ENCODE assay signal across 8 cellular contexts in the genomic region with DNA sequence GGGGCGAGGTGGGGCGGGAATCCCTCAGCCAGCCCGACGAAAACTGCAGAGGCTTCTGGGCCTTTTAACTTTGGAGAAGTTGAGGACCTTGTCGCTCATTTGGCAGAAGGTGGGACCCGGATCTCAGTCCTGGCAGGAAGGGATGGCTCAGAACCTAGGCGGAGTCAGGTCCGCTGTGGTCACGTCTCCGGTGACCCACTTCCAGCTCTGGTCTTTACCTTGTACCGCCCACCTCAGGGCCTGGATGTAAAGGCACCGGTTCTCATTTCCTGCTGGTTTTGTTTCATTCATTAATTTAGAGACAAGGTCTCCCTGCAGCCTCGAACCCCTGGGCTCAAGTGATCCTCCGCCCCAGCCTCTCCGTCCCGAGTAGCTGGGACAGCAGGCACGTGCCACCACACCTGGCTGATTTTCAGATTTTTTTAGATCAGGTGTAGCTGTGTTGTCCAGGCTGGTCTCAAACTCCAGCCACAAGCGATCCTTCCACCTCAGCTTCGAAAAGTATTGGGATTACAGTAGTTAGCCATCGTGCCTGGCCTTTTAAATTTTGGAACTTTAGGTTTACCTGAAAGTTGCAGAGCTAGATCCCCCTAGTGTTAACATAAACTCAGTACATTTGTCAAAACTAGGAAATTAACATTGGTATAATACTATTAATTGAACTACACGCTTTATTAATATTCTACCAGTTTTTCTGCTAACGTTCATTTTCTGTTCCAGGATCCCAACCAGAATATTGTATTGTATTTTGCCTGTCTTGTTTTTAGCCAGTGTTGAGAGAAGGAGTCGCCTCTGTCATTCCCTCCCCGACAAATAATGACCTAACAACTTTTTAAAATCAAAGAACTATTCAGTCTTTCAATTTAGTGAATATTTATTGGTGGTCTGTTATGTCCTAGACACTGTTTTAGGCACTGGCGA. TPM values are rescaled to one million over a fixed set of nuclear protein-coding genes. Genes with fewer than 3 reads are reported as not detected.
DNase-seq lines count a peak whose midpoint lies in the region; ATAC-seq, FAIRE-seq and TF ChIP-seq lines count a peak whose summit lies in the region.

No MANE protein-coding gene starts in this region.

- H3K4me1 ChIP-seq in ES-I3 (ENCODE audit: insufficient read depth, low read length) (peaks cover 8% of the 10 kb centered on the region; the same call in 1 of the 2 replicates), GM12878 (ENCODE audit: control insufficient read depth, insufficient read depth, low read length) (peaks cover 18% of the 10 kb centered on the region), iPS-20b (ENCODE audit: insufficient read depth, low read length) (peaks cover 9% of the 10 kb centered on the region; the same call in 1 of the 2 replicates), spleen (peaks cover 8 to 61% (median 19%) of the 10 kb centered on the region in 6 donors)

- H2AFZ ChIP-seq in GM12878 (ENCODE audit: control insufficient read depth, low read depth, low read length) = peak overlapping the region; percentile 57

- ATAC-seq in GM21717 (IDR thresholded peaks at IDR 0.05; ENCODE audit: unreplicated experiment) (peak; percentile 50), GM12878 (peak; percentile 67)

- H3K79me2 ChIP-seq in GM12878 (ENCODE audit: control insufficient read depth, insufficient read depth, low read length) = peaks cover 13% of the 10 kb centered on the region

- H3K36me3 ChIP-seq in ES-I3 (ENCODE audit: insufficient read depth, low read length) (no peaks in the 10 kb centered on the region), GM12878 (ENCODE audit: control insufficient read depth in 2 of 2, insufficient read depth in 2 of 2, low read length in 1 of 2) (no peaks in the 10 kb centered on the region), iPS-20b (ENCODE audit: insufficient read depth, low read depth, low read length) (peaks cover 9% of the 10 kb centered on the region), spleen (peaks cover 0 to 4% (median 0%) of the 10 kb centered on the region in 6 donors)

- H3K27me3 Mint-ChIP-seq in IgD-negative memory B cell = no peaks in the 10 kb centered on the region

- H3K36me3 Mint-ChIP-seq in IgD-negative memory B cell = peaks cover 1% of the 10 kb centered on the region

- TF ChIP-seq CTCF in GM12878 (IDR thresholded peaks at IDR 0.05 in 2 of 3, conservative IDR thresholded peaks at IDR 0.05 in 1 of 3; ENCODE audit: control insufficient read depth in 2 of 3, extremely low read depth in 1 of 3, insufficient read depth in 1 of 3, low read depth in 3 of 3, low read length in 3 of 3) = peak; percentile 44 to 59 (median 54); a peak in 5 of 6 replicates
- TF ChIP-seq CTCF in spleen (IDR thresholded peaks at IDR 0.05 in 8 of 11, conservative IDR thresholded peaks at IDR 0.05 in 3 of 11) = peak in 9 of 11 experiments; percentile 3 to 52 (median 42)

- WGBS in GM12878 (ENCODE audit: insufficient coverage, insufficient replicate concordance, low lambda C conversion rate, missing lambda C conversion rate) = 8% methylated on average over 25 of the region's 25 CpGs
- 10 to 15% (median 11%) methylated on average over 17 to 25 of the region's 25 CpGs for WGBS in spleen, 5 donors

- peak overlapping the region; percentile 99 for H3K27ac Mint-ChIP-seq in IgD-negative memory B cell

- RAD21 ChIA-PET in GM12878 (lab: Charles Lee; ENCODE audit: unreplicated experiment) = interaction anchor here (0.7 to 4.0 kb wide), 22 partner anchors 8 to 150 kb away, joined by 3 to 82 read pairs (median 6); a partner anchor contains a TSS

- TSS peak; percentile 61 for BruUV-seq in GM12878 (replicated peaks; lab: Mats Ljungman, UMichigan)

- peak overlapping the region; percentile 90 to 98 (median 91) for H3K4me3 Mint-ChIP-seq in IgD-negative memory B cell

- CTCF ChIA-PET in GM12878 (lab: Yijun Ruan, JAX) = interaction anchor here (0.7 to 4.9 kb wide), 39 partner anchors 9 to 151 kb away, joined by 3 to 97 read pairs (median 5); a partner anchor contains a TSS

- H3K27me3 ChIP-seq in GM12878 (replicated peaks in 1 of 2; ENCODE audit: control insufficient read depth in 2 of 2, insufficient read depth in 2 of 2, low read length in 1 of 2) (no peaks in the 10 kb centered on the region), iPS-20b (ENCODE audit: insufficient read depth, low read length) (no peaks in the 10 kb centered on the region), spleen (replicated peaks in 1 of 7) (no peaks in the 10 kb centered on the region)

- in situ Hi-C loops in GM12878 (cut with MboI) = loop anchor here (25.0 kb wide), 1 partner anchor 1042 kb away; no protein-coding TSS in a partner anchor

- TF ChIP-seq RAD21 in GM12878 (IDR thresholded peaks at IDR 0.05; ENCODE audit: insufficient read depth, low read depth, low read length) = peak; percentile 65

- peak overlapping the region; percentile 78 for H3K4me3 ChIP-seq in GM12878
- H3K4me3 ChIP-seq in iPS-20b (ENCODE audit: low read length) = peak overlapping the region; percentile 86
- peak overlapping the region; percentile 59 to 79 (median 75) for H3K4me3 ChIP-seq in spleen

- no peaks in the 10 kb centered on the region for H3K9me3 ChIP-seq in ES-I3 (ENCODE audit: control insufficient read depth, insufficient read depth, low read length)
- H3K9me3 ChIP-seq in GM12878 (replicated peaks; ENCODE audit: control insufficient read depth, insufficient read depth, low read length) = no peaks in the 10 kb centered on the region
- no peaks in the 10 kb centered on the region for H3K9me3 ChIP-seq in iPS-20b (ENCODE audit: insufficient read depth, low read depth, low read length)
- H3K9me3 ChIP-seq in spleen = no peaks in the 10 kb centered on the region

- H3K27ac ChIP-seq in GM12878 (ENCODE audit: control insufficient read depth, insufficient read depth) = peak overlapping the region; percentile 87
- peak overlapping the region; percentile 73 for H3K27ac ChIP-seq in iPS-20b (ENCODE audit: low read length)
- peak overlapping the region; percentile 91 to 96 (median 94) for H3K27ac ChIP-seq in spleen

- no peaks in the 10 kb centered on the region for H4K20me1 ChIP-seq in GM12878 (ENCODE audit: control insufficient read depth, insufficient read depth)

- TF ChIP-seq POLR2A in GM12878 (IDR thresholded peaks at IDR 0.05; ENCODE audit: low read depth, low read length) (no peak), spleen (IDR thresholded peaks at IDR 0.05) (no peak)

- DNase-seq in SKM-1 treated with dmso at 0.1 percent for 144 hours (lab: John Stamatoyannopoulos, UW; ENCODE audit: unreplicated experiment) (peak; percentile 67), GM12878 (ENCODE audit: low read depth, low spot score) (no peak), spleen (peak; percentile 89), GM19239 (ENCODE audit: insufficient read length, low spot score) (no peak)

- SMC1A ChIA-PET in GM12878 (lab: Charles Lee; ENCODE audit: uncharacterized antibody, unreplicated experiment) = interaction anchor here (0.7 to 10.1 kb wide), 39 partner anchors 8 to 1057 kb away, joined by 3 to 219 read pairs (median 6); a partner anchor contains a TSS

- peaks cover 7 to 25% (median 23%) of the 10 kb centered on the region in 3 donors for H3K4me1 Mint-ChIP-seq in IgD-negative memory B cell

- peak overlapping the region; percentile 97 for H3K4me2 ChIP-seq in GM12878 (ENCODE audit: control insufficient read depth, insufficient read depth)

- H3K9me3 Mint-ChIP-seq in IgD-negative memory B cell = no peaks in the 10 kb centered on the region

- FAIRE-seq in GM12878 (lab: Jason Lieb, UNC) (no peak), GM19239 (lab: Jason Lieb, UNC) (no peak)

- intact Hi-C loops in GM12878 (cut with micrococcal nuclease; ENCODE audit: unreplicated experiment) = loop anchor here (1.0 to 10.0 kb wide), 4 partner anchors 8 to 1045 kb away; no protein-coding TSS in a partner anchor
- intact Hi-C loops in spleen (cut with DNase I; ENCODE audit: low total_unique reads) = no loop called here

- POLR2A ChIA-PET in GM12878 (lab: Charles Lee) = interaction anchor here (0.7 to 3.4 kb wide), 9 partner anchors 8 to 68 kb away, joined by 3 to 16 read pairs (median 4); a partner anchor contains a TSS

- H3K9ac ChIP-seq in ES-I3 (ENCODE audit: low read depth, low read length) (peak overlapping the region; percentile 94), GM12878 (ENCODE audit: control insufficient read depth, insufficient read depth, low read length) (peak overlapping the region; percentile 87), iPS-20b (ENCODE audit: low read depth, low read length) (peak overlapping the region; percentile 92; the same call in 1 of the 2 replicates)

- TF ChIP-seq EP300 in GM12878 (IDR thresholded peaks at IDR 0.05; ENCODE audit: borderline replicate concordance in 1 of 2, control insufficient read depth in 1 of 2, low read depth in 2 of 2, low read length in 2 of 2) = no peak

RNA-seq across cellular contexts. Expression of a gene that starts 0.9 kb away (rescaled TPM):
- polyA plus RNA-seq in IgD-negative memory B cell (5.4 TPM), GM12878 (2011; rRNA removed) (18.0 and 28.6 TPM in 2 replicates), GM12878 (2014; fragmentation: Illumina TruSeq; extraction: Trizol) (8.0 and 10.7 TPM in 2 replicates), GM12878 (2014; fragmentation: Nextera tagmentation; extraction: Ambion mirVana) (1 to 10 TPM; 2.8 to 2.9 TPM), GM12878 (2014; rRNA removed) (6.9 and 10.5 TPM in 2 replicates), GM12878 (2016; fragmentation: Nextera tagmentation; extraction: Ambion mirVana) (10 to 100 TPM; 13.5 to 14.0 TPM), spleen (10 to 100 TPM; 12.2 to 16.6 (median 15.3) TPM)
- total RNA-seq in GM12878 (2013; cell fraction: nucleolus; rRNA removed) = 89.3 and 93.7 TPM in 2 replicates
- total RNA-seq in GM12878 (2014; rRNA removed) (8.8 and 10.0 TPM in 2 replicates), GM12878 (2014; rRNA removed; fragmentation: Illumina TruSeq; extraction: Trizol) (8.2 and 8.6 TPM in 2 replicates), GM12878 (2021) (6.4 TPM in 2 replicates), spleen (10 to 100 TPM; 23.5 to 44.5 (median 37.5) TPM)
- 4.8 TPM for polyA plus RNA-seq in GM12878 (2011; ENCODE audit: low read depth)
- 5.1 and 6.2 TPM in 2 replicates for polyA plus RNA-seq in GM12878 (2011; cell fraction: cytosol; rRNA removed)
- polyA plus RNA-seq in GM12878 (2011; cell fraction: nucleus; rRNA removed) = 33.6 and 33.8 TPM in 2 replicates
- 9.0 and 14.9 TPM in 2 replicates for polyA plus RNA-seq in GM12878 (2012)
- polyA minus RNA-seq in GM12878 (2011; rRNA and poly(A)+ RNA removed) = 14.7 and 17.3 TPM in 2 replicates
- 6.1 and 6.7 TPM in 2 replicates for polyA minus RNA-seq in GM12878 (2011; cell fraction: cytosol; rRNA and poly(A)+ RNA removed)
- 24.1 and 33.1 TPM in 2 replicates for polyA minus RNA-seq in GM12878 (2011; cell fraction: nucleus; rRNA and poly(A)+ RNA removed)

RNA-seq across cellular contexts. Expression of a gene that starts 45.7 kb away (rescaled TPM):
- 12.3 TPM for polyA plus RNA-seq in IgD-negative memory B cell
- total RNA-seq in GM12878 (2013; cell fraction: nucleolus; rRNA removed) = 77.2 and 78.5 TPM in 2 replicates
- total RNA-seq in GM12878 (2014; rRNA removed) = 57.0 and 61.0 TPM in 2 replicates
- 63.4 and 65.2 TPM in 2 replicates for total RNA-seq in GM12878 (2014; rRNA removed; fragmentation: Illumina TruSeq; extraction: Trizol)
- 170 and 190 TPM in 2 replicates for total RNA-seq in GM12878 (2021)
- 30.4 TPM for polyA plus RNA-seq in GM12878 (2011; ENCODE audit: low read depth)
- 276 and 424 TPM in 2 replicates for polyA plus RNA-seq in GM12878 (2011; rRNA removed)
- 52.8 and 62.4 TPM in 2 replicates for polyA plus RNA-seq in GM12878 (2011; cell fraction: cytosol; rRNA removed)
- polyA plus RNA-seq in GM12878 (2011; cell fraction: nucleus; rRNA removed) = 77.7 and 86.1 TPM in 2 replicates
- 60.1 and 91.8 TPM in 2 replicates for polyA plus RNA-seq in GM12878 (2012)
- polyA plus RNA-seq in GM12878 (2014; fragmentation: Illumina TruSeq; extraction: Trizol) = 86.0 and 97.2 TPM in 2 replicates
- 10 to 100 TPM; 27.0 to 53.5 TPM for polyA plus RNA-seq in GM12878 (2014; fragmentation: Nextera tagmentation; extraction: Ambion mirVana)
- polyA plus RNA-seq in GM12878 (2014; rRNA removed) = 58.9 and 59.4 TPM in 2 replicates
- polyA plus RNA-seq in GM12878 (2016; fragmentation: Nextera tagmentation; extraction: Ambion mirVana) = 10 to 100 TPM; 24.1 to 31.3 TPM
- 81.7 and 105 TPM in 2 replicates for polyA minus RNA-seq in GM12878 (2011; rRNA and poly(A)+ RNA removed)
- polyA minus RNA-seq in GM12878 (2011; cell fraction: cytosol; rRNA and poly(A)+ RNA removed) = 102 and 156 TPM in 2 replicates
- polyA minus RNA-seq in GM12878 (2011; cell fraction: nucleus; rRNA and poly(A)+ RNA removed) = 30.2 and 54.2 TPM in 2 replicates
- 100 to 1,000 TPM in 4 of 7 donors, 10 to 100 TPM in 3; 40.7 to 119 (median 109) TPM for total RNA-seq in spleen
- polyA plus RNA-seq in spleen = 10 to 100 TPM; 42.4 to 53.0 (median 45.7) TPM

Comparison
In these comparisons a context has a peak if more than half of its experiments do, and no peak if none do; other contexts are left out.
1. DNase-seq: peak in SKM-1 treated with dmso at 0.1 percent for 144 hours (single experiment) and spleen (single experiment); none in GM12878 (single experiment) and GM19239 (single experiment).
2. Peak in every context shown above with its lines, with median percentiles within 50 percentile points of each other: H3K9ac ChIP-seq, H3K27ac ChIP-seq and H3K4me3 ChIP-seq.